Comparison of ENCODE assay signal across 20 cellular contexts in the genomic region with DNA sequence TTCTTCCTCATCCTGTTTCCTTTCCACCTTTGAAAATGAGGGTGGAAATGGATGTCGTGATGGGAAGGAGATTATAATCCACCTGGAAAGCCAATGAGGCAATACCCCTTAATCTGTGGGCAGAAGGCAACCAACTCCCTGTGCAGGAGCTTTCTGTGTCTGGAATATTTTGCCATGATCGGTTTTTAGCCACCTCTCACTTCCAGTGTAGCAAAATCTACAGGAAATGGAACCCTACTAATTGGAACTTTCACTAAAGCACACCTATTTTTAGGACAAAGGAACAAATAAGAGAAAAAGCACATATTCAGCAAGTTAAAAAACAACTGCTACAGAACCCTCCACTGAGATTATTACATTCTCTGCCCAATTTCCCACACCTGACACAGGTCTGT.
"Had no signal": no experiment of that assay in that cellular context is flagged by ENCODE, and none has a peak within 500 bp of the region (broad histone marks: within the 10 kb centered on the region; RNA-seq: fewer than 3 reads in every experiment).

No MANE protein-coding gene starts in this region.

- H3K27me3 ChIP-seq: MG63 had no signal

- DNase-seq: activated CD4-positive, alpha-beta T cell treated with anti-CD3 and anti-CD28 coated beads for 4 hours; activated CD8-positive, alpha-beta memory T cell treated with anti-CD3 and anti-CD28 coated beads, Interleukin-2, amount 50 U/mL, for 4 hours; activated CD8-positive, alpha-beta T cell treated with anti-CD3 and anti-CD28 coated beads for 36 hours; activated T-cell treated with anti-CD3 and anti-CD28 coated beads, Interleukin-2, amount 50 U/mL, for 72 hours; amygdala; MG63; MV-4-11; NCI-H1092 treated with DMSO at 0.1 percent for 48 hours; NCI-H1417 treated with DMSO at 0.1 percent for 48 hours; NCI-H1694 treated with DMSO at 0.1 percent for 48 hours; NCI-H2081; NCI-H510A treated with DMSO at 0.1 percent for 48 hours; NCI-H69; PC-9; SHP77 treated with DMSO at 0.1 percent for 48 hours; T-helper 17 cell; T-helper 9 cell had no signal

- H3K4me3 Mint-ChIP-seq: activated CD8-positive, alpha-beta T cell treated with anti-CD3 and anti-CD28 coated beads for 36 hours; activated naive CD4-positive, alpha-beta T cell treated with anti-CD3 and anti-CD28 coated beads, Interleukin-2, amount 50 U/mL, for 24 hours; activated T-cell treated with anti-CD3 and anti-CD28 coated beads, Interleukin-2, amount 50 U/mL, for 72 hours; brain; T-helper 17 cell had no signal

- H3K36me3 Mint-ChIP-seq: brain had no signal

- H3K9me3 Mint-ChIP-seq: activated CD8-positive, alpha-beta T cell treated with anti-CD3 and anti-CD28 coated beads for 36 hours; activated naive CD4-positive, alpha-beta T cell treated with anti-CD3 and anti-CD28 coated beads, Interleukin-2, amount 50 U/mL, for 24 hours; activated T-cell treated with anti-CD3 and anti-CD28 coated beads, Interleukin-2, amount 50 U/mL, for 72 hours; brain had no signal

- H3K27ac ChIP-seq: KMS-11, PC-9 had no signal

- H3K27ac Mint-ChIP-seq: activated CD8-positive, alpha-beta T cell treated with anti-CD3 and anti-CD28 coated beads for 36 hours; activated naive CD4-positive, alpha-beta T cell treated with anti-CD3 and anti-CD28 coated beads, Interleukin-2, amount 50 U/mL, for 24 hours; activated T-cell treated with anti-CD3 and anti-CD28 coated beads, Interleukin-2, amount 50 U/mL, for 72 hours; T-helper 17 cell had no signal

- H3K9ac ChIP-seq: KMS-11 had no signal

- H3K27me3 Mint-ChIP-seq: activated CD8-positive, alpha-beta T cell treated with anti-CD3 and anti-CD28 coated beads for 36 hours; activated naive CD4-positive, alpha-beta T cell treated with anti-CD3 and anti-CD28 coated beads, Interleukin-2, amount 50 U/mL, for 24 hours; brain; T-helper 17 cell had no signal

- H3K9me3 ChIP-seq: MG63 had no signal

- H3K4me3 ChIP-seq: MG63, PC-9 had no signal

- H3K36me3 ChIP-seq: MG63 had no signal

- H3K4me2 ChIP-seq: KMS-11, PC-9 had no signal
